Comparison of ENCODE assay signal across 8 cellular contexts in genomic region chr17:37405955-37406634, GRCh38. TPM values are rescaled to one million over a fixed set of nuclear protein-coding genes. Genes with fewer than 3 reads are reported as not detected.
DNase-seq lines count a peak whose midpoint lies in the region; ATAC-seq, FAIRE-seq and TF ChIP-seq lines count a peak whose summit lies in the region.

No MANE protein-coding gene starts in this region.

- no peak overlapping the region for H2BK12ac ChIP-seq in trophoblast cell (ENCODE audit: low read length)

- peak; percentile 33 for ATAC-seq in HG02884 (IDR thresholded peaks at IDR 0.05; ENCODE audit: unreplicated experiment)

- peak overlapping the region; percentile 48 for H2BK5ac ChIP-seq in trophoblast cell (ENCODE audit: low read depth, low read length, poor library complexity)

- H3K4ac ChIP-seq in trophoblast cell (ENCODE audit: low read depth, low read length) = peak overlapping the region; percentile 71

- peak overlapping the region; percentile 78 for H3K4me2 ChIP-seq in trophoblast cell (ENCODE audit: low read length)

- H3K27ac ChIP-seq in SJSA1 = peak overlapping the region; percentile 97
- peak overlapping the region; percentile 93 to 99 (median 96) for H3K27ac ChIP-seq in esophagus squamous epithelium
- peak overlapping the region; percentile 53 for H3K27ac ChIP-seq in trophoblast cell (ENCODE audit: low read depth, low read length)

- no peaks in the 10 kb centered on the region for H3K9me3 ChIP-seq in SJSA1 (replicated peaks)
- no peaks in the 10 kb centered on the region for H3K9me3 ChIP-seq in esophagus squamous epithelium
- H3K9me3 ChIP-seq in trophoblast cell (ENCODE audit: insufficient read depth, low read depth, low read length) = no peaks in the 10 kb centered on the region

- peak; percentile 51 for DNase-seq in NCI-H2171 treated with DMSO at 0.1 percent for 48 hours (lab: John Stamatoyannopoulos, UW)
- no peak for DNase-seq in NCI-H2171 (lab: John Stamatoyannopoulos, UW)
- peak in 1 of 2 experiments; percentile 66 for DNase-seq in SJSA1 (ENCODE audit: low read depth in 1 of 2, low spot score in 2 of 2)
- DNase-seq in esophagus squamous epithelium (lab: John Stamatoyannopoulos, UW) = no peak
- DNase-seq in trophoblast cell = peak in 1 of 2 donors; percentile 34
- no peak for DNase-seq in NK-92 treated with Interleukin-12 subunit alpha and Interleukin-12 subunit beta, amount 100 ng/mL, for 24 hours (lab: John Stamatoyannopoulos, UW)
- DNase-seq in GM12891 (ENCODE audit: insufficient read length, low spot score) = no peak

- peaks cover 28% of the 10 kb centered on the region for H3K36me3 ChIP-seq in SJSA1
- H3K36me3 ChIP-seq in esophagus squamous epithelium = peaks cover 0 to 10% (median under 1%) of the 10 kb centered on the region in 3 donors
- H3K36me3 ChIP-seq in trophoblast cell (ENCODE audit: control insufficient read depth in 1 of 2, insufficient read depth in 2 of 2, low read length in 2 of 2) = peaks cover under 1% of the 10 kb centered on the region in 2 experiments

- peak overlapping the region; percentile 89 for H2BK120ac ChIP-seq in trophoblast cell (ENCODE audit: insufficient read depth, low read length, poor library complexity)

- H3K79me1 ChIP-seq in trophoblast cell (ENCODE audit: low read length) = peaks cover 8% of the 10 kb centered on the region

- H3K27me3 ChIP-seq in SJSA1 (replicated peaks) (no peaks in the 10 kb centered on the region), esophagus squamous epithelium (no peaks in the 10 kb centered on the region), trophoblast cell (ENCODE audit: insufficient read depth, low read length) (no peaks in the 10 kb centered on the region)

- H3K9ac ChIP-seq in trophoblast cell (ENCODE audit: low read length) = peak overlapping the region; percentile 79

- peak overlapping the region; percentile 99 for H2AFZ ChIP-seq in trophoblast cell (ENCODE audit: insufficient read depth, low read length, poor library complexity)

- H4K12ac ChIP-seq in trophoblast cell (ENCODE audit: low read depth, low read length) = peak overlapping the region; percentile 43

- intact Hi-C loops in esophagus squamous epithelium (cut with DNase I) = no loop called here

- peak overlapping the region; percentile 78 for H4K91ac ChIP-seq in trophoblast cell (ENCODE audit: low read depth, low read length)

- H3K14ac ChIP-seq in trophoblast cell (ENCODE audit: low read length) = peak overlapping the region; percentile 49

- TF ChIP-seq POLR2A in esophagus squamous epithelium (IDR thresholded peaks at IDR 0.05) = no peak
- TF ChIP-seq POLR2A in GM12891 (IDR thresholded peaks at IDR 0.05; ENCODE audit: low read depth, low read length) = no peak

- H2AK5ac ChIP-seq in trophoblast cell (ENCODE audit: low read length) = peak overlapping the region; percentile 70

- peaks cover 7% of the 10 kb centered on the region for H3K79me2 ChIP-seq in trophoblast cell (ENCODE audit: control insufficient read depth, insufficient read depth, low read length, poor library complexity)

- peak overlapping the region; percentile 63 for H3K18ac ChIP-seq in trophoblast cell (ENCODE audit: low read length)

- no peak for FAIRE-seq in GM12891 (lab: Jason Lieb, UNC)

- H3K4me3 ChIP-seq in SJSA1 (peak overlapping the region; percentile 83), esophagus squamous epithelium (peak overlapping the region; percentile 80 to 95 (median 86)), trophoblast cell (ENCODE audit: low read depth, low read length) (peak overlapping the region; percentile 92)

- H3K4me1 ChIP-seq in SJSA1 (replicated peaks) = peaks cover 11% of the 10 kb centered on the region
- peaks cover 7 to 36% (median 19%) of the 10 kb centered on the region in 3 donors for H3K4me1 ChIP-seq in esophagus squamous epithelium
- H3K4me1 ChIP-seq in trophoblast cell (ENCODE audit: control insufficient read depth in 1 of 2, insufficient read depth in 2 of 2, low read length in 2 of 2) = no peaks in the 10 kb centered on the region

- H4K8ac ChIP-seq in trophoblast cell (ENCODE audit: low read depth, low read length) = peak overlapping the region; percentile 93

- no peak overlapping the region for H3K23ac ChIP-seq in trophoblast cell (ENCODE audit: low read length)

- 1 to 2% methylated on average over 3 to 16 of the region's 21 CpGs for WGBS in esophagus squamous epithelium, 2 donors
- no CpG with 5 or more reads among the region's 21 CpGs for whole genome bisulfite sequencing in trophoblast cell (ENCODE audit: extremely low coverage, insufficient coverage, insufficient read length)

- no peak for TF ChIP-seq CTCF in esophagus squamous epithelium (IDR thresholded peaks at IDR 0.05)

TF ChIP-seq in GM12891, 5 proteins besides CTCF, POLR2A, EP300 and RAD21:
- no peak for TF ChIP-seq POLR2AphosphoS5 (IDR thresholded peaks at IDR 0.05; ENCODE audit: low read depth, low read length)
- TF ChIP-seq SPI1 (IDR thresholded peaks at IDR 0.05; ENCODE audit: low read depth, low read length) = no peak
- TF ChIP-seq PAX5 (IDR thresholded peaks at IDR 0.05; ENCODE audit: insufficient read depth, low read length, severe bottlenecking) = no peak
- no peak for TF ChIP-seq POU2F2 (IDR thresholded peaks at IDR 0.05; ENCODE audit: low read depth, low read length)
- no peak for TF ChIP-seq TAF1 (IDR thresholded peaks at IDR 0.05; ENCODE audit: low read depth, low read length)

RNA-seq across cellular contexts. Expression of gene ACACA, which starts 0.5 kb away (rescaled TPM):
- 13.3 and 23.4 TPM in 2 replicates for total RNA-seq in SJSA1 (2014; rRNA removed; shearing (Covaris generic))
- 10 to 100 TPM; 34.5 to 81.0 (median 55.8) TPM for total RNA-seq in esophagus squamous epithelium
- 38.4 and 39.4 TPM in 2 replicates for polyA plus RNA-seq in trophoblast cell (2013)
- 15.5 TPM for polyA plus RNA-seq in GM12891 (2012; ENCODE audit: low read depth, missing spikeins)

RNA-seq across cellular contexts. Expression of gene TADA2A, which starts 0.6 kb away (rescaled TPM):
- 8.3 and 20.1 TPM in 2 replicates for total RNA-seq in SJSA1 (2014; rRNA removed; shearing (Covaris generic))
- total RNA-seq in esophagus squamous epithelium = 1 to 10 TPM; 6.7 to 8.9 (median 7.6) TPM
- polyA plus RNA-seq in trophoblast cell (2013) = 14.1 and 14.8 TPM in 2 replicates
- 15.6 TPM for polyA plus RNA-seq in GM12891 (2012; ENCODE audit: low read depth, missing spikeins)

RNA-seq across cellular contexts. Expression of gene C17orf78, which starts 30.3 kb away (rescaled TPM):
- not detected in 2 replicates for total RNA-seq in SJSA1 (2014; rRNA removed; shearing (Covaris generic))
- not detected for total RNA-seq in esophagus squamous epithelium
- polyA plus RNA-seq in trophoblast cell (2013) = not detected in 2 replicates
- polyA plus RNA-seq in GM12891 (2012; ENCODE audit: low read depth, missing spikeins) = not detected
